ENCODE assay signal across 1 cellular context in genomic region chr15:33256874-33257273, GRCh38.
TF ChIP-seq lines count a peak whose summit lies in the region.

No MANE protein-coding gene starts in this region.

TF ChIP-seq in GM23338, 12 proteins besides CTCF, POLR2A, EP300 and RAD21 (continued from another document):
- TF ChIP-seq REST (IDR thresholded peaks at IDR 0.05; ENCODE audit: unreplicated experiment) (no peak), ZNF114 (CRISPR knock-in tag; IDR thresholded peaks at IDR 0.05) (no peak), POLR2AphosphoS5 (IDR thresholded peaks at IDR 0.05; ENCODE audit: low read depth) (no peak)
